18 cellular contexts compared by ENCODE assay signal in the genomic region with DNA sequence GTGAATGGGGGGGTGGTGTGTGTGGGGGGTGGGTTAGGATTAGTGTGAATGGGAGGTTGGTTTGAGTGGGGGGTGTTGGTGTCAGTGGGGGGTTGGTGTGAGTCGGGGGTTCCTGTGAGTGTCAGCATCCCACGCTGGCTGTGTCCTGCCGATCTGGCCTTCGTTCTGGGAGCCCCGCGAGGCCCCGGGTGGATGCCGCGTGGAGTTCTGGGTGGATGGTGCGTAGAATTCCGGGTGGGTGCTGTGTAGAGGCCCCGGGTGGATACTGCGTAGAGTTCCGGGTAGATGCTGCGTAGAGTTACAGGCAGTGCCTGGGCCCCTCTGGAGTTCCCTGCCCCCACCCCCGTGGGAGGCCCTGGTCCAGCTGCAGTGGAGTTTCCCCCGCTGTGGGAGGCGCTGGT. TPM values are rescaled to one million over a fixed set of nuclear protein-coding genes. Genes with fewer than 3 reads are reported as not detected.
DNase-seq lines count a peak whose midpoint lies in the region; ATAC-seq and TF ChIP-seq lines count a peak whose summit lies in the region.
"Had no signal": no experiment of that assay in that cellular context is flagged by ENCODE, and none has a peak within 500 bp of the region (broad histone marks: within the 10 kb centered on the region; RNA-seq: fewer than 3 reads in every experiment).

No MANE protein-coding gene starts in this region.

- TF ChIP-seq POLR2A in spleen (IDR thresholded peaks at IDR 0.05) = no peak

- H3K9me3 Mint-ChIP-seq in CD14-positive monocyte = peaks cover 0 to 5% (median 0%) of the 10 kb centered on the region in 7 donors

- H3K36me3 Mint-ChIP-seq in CD14-positive monocyte = peaks cover 2 to 24% of the 10 kb centered on the region in 2 donors

- peaks cover 7 to 19% (median 12%) of the 10 kb centered on the region in 6 donors for H3K4me1 ChIP-seq in spleen
- H3K4me1 ChIP-seq: Caco-2, HAP-1, SJCRH30 had no signal

- TF ChIP-seq CTCF in CD14-positive monocyte (IDR thresholded peaks at IDR 0.05) = no peak
- TF ChIP-seq CTCF in spleen (IDR thresholded peaks at IDR 0.05 in 8 of 11, conservative IDR thresholded peaks at IDR 0.05 in 3 of 11) = no peak

- peak; percentile 13 for DNase-seq in activated CD4-positive, CD25-positive, alpha-beta regulatory T cell treated with anti-CD3 and anti-CD28 coated beads, Interleukin-2, amount 50 U/mL, for 72 hours
- DNase-seq in CD14-positive monocyte (ENCODE audit: low spot score) (peak; percentile 33), left ventricle myocardium superior (peak; percentile 20), spleen (peak; percentile 74), mesenteric fat pad (ENCODE audit: low spot score) (no peak), dermis blood vessel endothelial cell (no peak)
- DNase-seq: Caco-2, IMR-90, NCI-H1417, NCI-H2029, NCI-H510A, NCI-H82, Peyer's patch, SJCRH30 had no signal

- peaks cover 0 to 33% (median 25%) of the 10 kb centered on the region in 6 donors for H3K36me3 ChIP-seq in spleen

- WGBS in spleen, 5 donors = 91 to 97% (median 93%) methylated on average over 18 of the region's 18 CpGs

- H3K27ac ChIP-seq in spleen = no peak overlapping the region
- H3K27ac ChIP-seq: 22Rv1, Peyer's patch, SJCRH30 had no signal

- H3K9me3 ChIP-seq in spleen = no peaks in the 10 kb centered on the region
- H3K9me3 ChIP-seq: Caco-2, HAP-1, Peyer's patch, SJCRH30 had no signal

- H3K27me3 ChIP-seq in spleen (replicated peaks in 1 of 7) = no peaks in the 10 kb centered on the region
- H3K27me3 ChIP-seq: Peyer's patch, SJCRH30 had no signal

- no peak overlapping the region for H3K4me3 Mint-ChIP-seq in CD14-positive monocyte

- intact Hi-C loops in CD14-positive monocyte (cut with micrococcal nuclease) = loop anchor here in 1 of 2 donors (5.0 kb wide), 1 partner anchor 464 kb away; the partner anchor contains the start of gene P2RX2
- intact Hi-C loops in left ventricle myocardium superior (cut with micrococcal nuclease) = no loop called here
- intact Hi-C loops in spleen (cut with DNase I; ENCODE audit: low total_unique reads) = loop anchor here (10.0 kb wide), 2 partner anchors 262 to 462 kb away; partner anchors contain the start of genes LRCOL1 and P2RX2

- no peak for ATAC-seq in activated CD4-positive, CD25-positive, alpha-beta regulatory T cell treated with anti-CD3 and anti-CD28 coated beads, Interleukin-2, amount 50 U/mL, for 24 hours
- no peak for ATAC-seq in left ventricle myocardium superior
- ATAC-seq in GM18861 (IDR thresholded peaks at IDR 0.05; ENCODE audit: unreplicated experiment) = no peak

- no peak overlapping the region for H3K27ac Mint-ChIP-seq in CD14-positive monocyte

- peaks cover 7% of the 10 kb centered on the region for H3K4me1 Mint-ChIP-seq in CD14-positive monocyte

- H3K27me3 Mint-ChIP-seq in CD14-positive monocyte (ENCODE audit: low read depth in 3 of 3) = peaks cover 0 to 5% (median 0%) of the 10 kb centered on the region in 3 donors

- no peak overlapping the region for H3K4me3 ChIP-seq in spleen
- H3K4me3 ChIP-seq: HAP-1, Peyer's patch, SJCRH30 had no signal

RNA-seq across cellular contexts. Expression of gene NOC4L, which starts 8.7 kb away (rescaled TPM):
- 10 to 100 TPM; 17.9 to 18.0 TPM for polyA plus RNA-seq in CD14-positive monocyte
- 12.1 TPM for total RNA-seq in left ventricle myocardium superior
- total RNA-seq in spleen = 10 to 100 TPM in 6 of 7 donors, 1 to 10 TPM in 1; 8.3 to 18.7 (median 14.6) TPM
- 10 to 100 TPM; 25.2 to 38.6 (median 33.1) TPM for polyA plus RNA-seq in spleen
- 14.6 TPM for total RNA-seq in mesenteric fat pad
- total RNA-seq in dermis blood vessel endothelial cell = 12.1 and 18.3 TPM in 2 replicates

RNA-seq across cellular contexts. Expression of gene DDX51, which starts 8.8 kb away (rescaled TPM):
- polyA plus RNA-seq in CD14-positive monocyte (1 to 10 TPM; 1.7 to 2.7 TPM), spleen (10 to 100 TPM; 16.9 to 36.0 (median 19.5) TPM)
- total RNA-seq in left ventricle myocardium superior (8.6 TPM), spleen (10 to 100 TPM; 17.8 to 31.6 (median 19.4) TPM), mesenteric fat pad (15.1 TPM), dermis blood vessel endothelial cell (6.8 and 7.5 TPM in 2 replicates)

Comparison
In these comparisons a context has a peak if more than half of its experiments do, and no peak if none do; other contexts are left out.
1. DNase-seq: peak in activated CD4-positive, CD25-positive, alpha-beta regulatory T cell treated with anti-CD3 and anti-CD28 coated beads, Interleukin-2, amount 50 U/mL, for 72 hours (single experiment), CD14-positive monocyte (single experiment), left ventricle myocardium superior (single experiment) and spleen (single experiment); none in mesenteric fat pad (single experiment) and dermis blood vessel endothelial cell (single experiment).